In the genomic region with DNA sequence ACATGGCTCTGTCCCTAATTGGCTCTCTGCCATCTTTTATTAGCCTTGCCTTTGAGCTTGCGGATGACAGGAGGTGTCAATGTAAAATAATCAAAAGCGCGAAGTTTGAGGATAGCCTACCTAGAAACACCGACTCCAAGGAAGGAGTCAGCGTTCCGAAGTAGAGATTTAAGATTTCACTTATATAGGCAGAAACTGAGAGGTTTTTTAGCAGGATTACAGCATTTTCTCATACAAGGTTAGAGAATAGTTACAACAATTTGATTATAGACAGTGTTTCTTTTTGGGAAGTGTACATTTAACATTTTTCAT, we compare ENCODE assay signal across 8 cellular contexts. TPM values are rescaled to one million over a fixed set of nuclear protein-coding genes. Genes with fewer than 3 reads are reported as not detected.
DNase-seq lines count a peak whose midpoint lies in the region; ATAC-seq and TF ChIP-seq lines count a peak whose summit lies in the region.

No MANE protein-coding gene starts in this region.

- TF ChIP-seq POLR2A in stomach (IDR thresholded peaks at IDR 0.05) = no peak
- no peak for TF ChIP-seq POLR2A in lower leg skin (IDR thresholded peaks at IDR 0.05)

- intact Hi-C loops in Calu3 (cut with micrococcal nuclease; ENCODE audit: unreplicated experiment) (no loop called here), right cardiac atrium (cut with DNase I) (no loop called here), stomach (cut with DNase I; ENCODE audit: low total_unique reads) (no loop called here), lower leg skin (cut with DNase I; ENCODE audit: low total_unique reads) (no loop called here), posterior vena cava (cut with DNase I) (no loop called here)

- ATAC-seq in GM23338 = no peak
- no peak for ATAC-seq in right cardiac atrium

- BruUV-seq in Calu3 (replicated peaks; lab: Mats Ljungman, UMichigan) = no TSS peak

- H3K4me3 Mint-ChIP-seq in Calu3 (ENCODE audit: low read depth, unreplicated experiment) (peak overlapping the region; percentile 96), GM23338 (peak overlapping the region; percentile 97)

- H3K36me3 Mint-ChIP-seq in Calu3 (ENCODE audit: insufficient read depth, unreplicated experiment) = peaks cover 26% of the 10 kb centered on the region
- peaks cover 38% of the 10 kb centered on the region for H3K36me3 Mint-ChIP-seq in GM23338 (ENCODE audit: low read depth)

- CTCF ChIA-PET in Calu3 (lab: Charles Lee) = no interaction called here

- H3K4me2 ChIP-seq in GM23338 = peak overlapping the region; percentile 82

- no peaks in the 10 kb centered on the region for H3K27me3 Mint-ChIP-seq in Calu3 (ENCODE audit: unreplicated experiment)
- H3K27me3 Mint-ChIP-seq in GM23338 (ENCODE audit: insufficient read depth, low read depth, poor library complexity) = peaks cover 5% of the 10 kb centered on the region

- no peaks in the 10 kb centered on the region for H3K9me2 ChIP-seq in GM23338 (ENCODE audit: insufficient read depth)

- no peak for TF ChIP-seq EP300 in stomach (IDR thresholded peaks at IDR 0.05)

- no peaks in the 10 kb centered on the region for H4K20me1 ChIP-seq in GM23338 (replicated peaks; ENCODE audit: insufficient read depth)

- peak overlapping the region; percentile 97 for H2AFZ ChIP-seq in GM23338

- H3K4me1 ChIP-seq in GM23338 (ENCODE audit: insufficient read depth) (peaks cover 8% of the 10 kb centered on the region; the same call in 1 of the 2 replicates), SJCRH30 (peaks cover 4% of the 10 kb centered on the region; the same call in 1 of the 2 replicates), right cardiac atrium (ENCODE audit: control insufficient read depth, insufficient read depth, low read length) (peaks cover 3% of the 10 kb centered on the region), stomach (peaks cover 0 to 33% (median 25%) of the 10 kb centered on the region in 4 donors)

- H3K36me3 ChIP-seq in GM23338 (ENCODE audit: insufficient read depth) = 0 out of 2 replicates have a peak, but pooled peaks cover 3% of the 10 kb centered on the region
- H3K36me3 ChIP-seq in SJCRH30 = peaks cover 18% of the 10 kb centered on the region
- H3K36me3 ChIP-seq in stomach = peaks cover 0 to 9% (median 7%) of the 10 kb centered on the region in 4 donors

- H3K79me2 ChIP-seq in GM23338 (replicated peaks; ENCODE audit: insufficient read depth) = peaks cover 38% of the 10 kb centered on the region

- H3K27me3 ChIP-seq in GM23338 (ENCODE audit: insufficient read depth) (no peaks in the 10 kb centered on the region), SJCRH30 (no peaks in the 10 kb centered on the region), right cardiac atrium (ENCODE audit: control insufficient read depth, insufficient read depth) (no peaks in the 10 kb centered on the region), stomach (no peaks in the 10 kb centered on the region)

- H3K4me3 ChIP-seq in GM23338 (peak overlapping the region; percentile 91), SJCRH30 (peak overlapping the region; percentile 94), right cardiac atrium (ENCODE audit: low read length) (peak overlapping the region; percentile 69), stomach (peak overlapping the region; percentile 57 to 89 (median 78)), lower leg skin (ENCODE audit: low read depth, poor library complexity, severe bottlenecking) (no peak overlapping the region)

- no peaks in the 10 kb centered on the region for H3K9me3 ChIP-seq in SJCRH30 (replicated peaks)
- no peaks in the 10 kb centered on the region for H3K9me3 ChIP-seq in right cardiac atrium (ENCODE audit: control insufficient read depth, low read length)
- peaks cover 0 to 3% (median 0%) of the 10 kb centered on the region in 4 donors for H3K9me3 ChIP-seq in stomach

- H3K4me1 Mint-ChIP-seq in Calu3 (ENCODE audit: low read depth, unreplicated experiment) = peaks cover 19% of the 10 kb centered on the region
- peaks cover 17% of the 10 kb centered on the region for H3K4me1 Mint-ChIP-seq in GM23338

- 1% methylated on average over 6 of the region's 6 CpGs for WGBS in right cardiac atrium
- WGBS in stomach, 5 donors = 0 to 7% (median 2%) methylated on average over 6 of the region's 6 CpGs
- WGBS in lower leg skin, 2 donors = 1 to 2% methylated on average over 6 of the region's 6 CpGs

- H3K27ac Mint-ChIP-seq in Calu3 (ENCODE audit: unreplicated experiment) = peak overlapping the region; percentile 96
- H3K27ac Mint-ChIP-seq in GM23338 = no peak overlapping the region

- H3K9me3 Mint-ChIP-seq in Calu3 (ENCODE audit: low read depth, unreplicated experiment) (no peaks in the 10 kb centered on the region), GM23338 (peaks cover 23% of the 10 kb centered on the region)

- H3F3A ChIP-seq in GM23338 (replicated peaks; ENCODE audit: low read depth) = no peaks in the 10 kb centered on the region

- no peak for TF ChIP-seq CTCF in Calu3 (IDR thresholded peaks at IDR 0.05; ENCODE audit: unreplicated experiment)
- TF ChIP-seq CTCF in GM23338 (conservative IDR thresholded peaks at IDR 0.05; ENCODE audit: low read depth in 2 of 2) = no peak
- TF ChIP-seq CTCF in stomach (IDR thresholded peaks at IDR 0.05) = no peak
- no peak for TF ChIP-seq CTCF in lower leg skin (IDR thresholded peaks at IDR 0.05)

- DNase-seq in Calu3 = no peak
- no peak for DNase-seq in GM23338 (ENCODE audit: low spot score)
- DNase-seq in SJCRH30 = no peak
- DNase-seq in right cardiac atrium = no peak
- no peak for DNase-seq in stomach
- no peak for DNase-seq in EL
- DNase-seq in lower leg skin (ENCODE audit: low spot score in 2 of 2) = no peak
- DNase-seq in posterior vena cava (ENCODE audit: low spot score) = no peak

- H3K27ac ChIP-seq in GM23338 (ENCODE audit: low read depth) (no peak overlapping the region), SJCRH30 (no peak overlapping the region), right cardiac atrium (ENCODE audit: low read length) (no peak overlapping the region), stomach (peak overlapping the region in 4 of 5 donors; percentile 50 to 90 (median 86))

TF ChIP-seq in GM23338, 12 proteins besides CTCF, POLR2A, EP300 and RAD21 (continues in another document):
- TF ChIP-seq ZNF114 (CRISPR knock-in tag; IDR thresholded peaks at IDR 0.05) (no peak), REST (IDR thresholded peaks at IDR 0.05; ENCODE audit: unreplicated experiment) (no peak), CREB1 (CRISPR knock-in tag; IDR thresholded peaks at IDR 0.05; ENCODE audit: low read depth) (no peak), EZH2phosphoT487 (IDR thresholded peaks at IDR 0.05; ENCODE audit: unreplicated experiment) (no peak), NANOG (IDR thresholded peaks at IDR 0.05; ENCODE audit: borderline replicate concordance) (no peak), EZH2 (IDR thresholded peaks at IDR 0.05; ENCODE audit: low read depth, unreplicated experiment) (no peak), STAT1 (IDR thresholded peaks at IDR 0.05; ENCODE audit: unreplicated experiment) (no peak)
- TF ChIP-seq, protein P1, sequence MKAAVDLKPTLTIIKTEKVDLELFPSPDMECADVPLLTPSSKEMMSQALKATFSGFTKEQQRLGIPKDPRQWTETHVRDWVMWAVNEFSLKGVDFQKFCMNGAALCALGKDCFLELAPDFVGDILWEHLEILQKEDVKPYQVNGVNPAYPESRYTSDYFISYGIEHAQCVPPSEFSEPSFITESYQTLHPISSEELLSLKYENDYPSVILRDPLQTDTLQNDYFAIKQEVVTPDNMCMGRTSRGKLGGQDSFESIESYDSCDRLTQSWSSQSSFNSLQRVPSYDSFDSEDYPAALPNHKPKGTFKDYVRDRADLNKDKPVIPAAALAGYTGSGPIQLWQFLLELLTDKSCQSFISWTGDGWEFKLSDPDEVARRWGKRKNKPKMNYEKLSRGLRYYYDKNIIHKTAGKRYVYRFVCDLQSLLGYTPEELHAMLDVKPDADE (IDR thresholded peaks at IDR 0.05) = no peak

RNA-seq across cellular contexts. Expression of gene NFXL1, which starts 0.5 kb away (rescaled TPM):
- total RNA-seq in Calu3 (2022) (15.8 and 16.1 TPM in 2 replicates), right cardiac atrium (1 to 10 TPM; 6.2 to 8.8 (median 6.9) TPM), stomach (10 to 100 TPM; 12.1 to 23.7 (median 16.3) TPM), lower leg skin (10 to 100 TPM; 10.7 to 33.2 (median 12.5) TPM), posterior vena cava (10 to 100 TPM in 1 of 2 donors, 1 to 10 TPM in 1; 9.9 to 14.6 TPM)
- 31.7 and 38.6 TPM in 2 replicates for total RNA-seq in GM23338 (2014; rRNA removed; shearing (Covaris generic))
- polyA plus RNA-seq in GM23338 (2016; fragmentation: Nextera tagmentation; extraction: Ambion mirVana) (13.9 and 19.4 TPM in 2 replicates), right cardiac atrium (3.1 TPM), stomach (1 to 10 TPM; 3.2 to 5.5 (median 4.1) TPM)
- total RNA-seq in SJCRH30 (2014; rRNA removed; shearing (Covaris generic)) = 12.4 and 12.6 TPM in 2 replicates

Comparison
In these comparisons a context has a peak if more than half of its experiments do, and no peak if none do; other contexts are left out.
1. H3K27ac ChIP-seq: peak in stomach (4 of 5); none in GM23338 (single experiment), SJCRH30 (single experiment) and right cardiac atrium (single experiment).